Comparison of ENCODE assay signal across 1 cellular context in the genomic region with DNA sequence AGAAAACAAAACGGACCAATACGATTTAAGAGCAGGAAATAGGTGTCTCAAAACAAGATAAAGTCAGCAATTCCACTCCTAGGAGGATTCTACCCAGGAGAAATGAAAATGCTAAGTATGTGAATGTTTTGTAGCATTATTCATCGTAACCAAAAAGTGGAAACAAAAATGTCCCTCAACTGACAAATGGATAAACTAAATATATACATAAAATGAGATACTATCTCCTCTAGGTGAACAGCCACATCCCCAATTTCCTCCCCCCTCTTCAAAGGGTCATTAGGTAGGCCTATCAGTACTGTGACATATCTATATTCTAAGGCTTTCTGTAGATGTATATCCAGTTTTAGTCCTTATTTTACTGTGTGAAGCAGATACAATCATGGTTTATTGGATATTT.
TF ChIP-seq lines count a peak whose summit lies in the region.

No MANE protein-coding gene starts in this region.

TF ChIP-seq in IMR-90, 13 proteins besides CTCF, POLR2A, EP300 and RAD21 (continued from another document):
- TF ChIP-seq, protein P1, sequence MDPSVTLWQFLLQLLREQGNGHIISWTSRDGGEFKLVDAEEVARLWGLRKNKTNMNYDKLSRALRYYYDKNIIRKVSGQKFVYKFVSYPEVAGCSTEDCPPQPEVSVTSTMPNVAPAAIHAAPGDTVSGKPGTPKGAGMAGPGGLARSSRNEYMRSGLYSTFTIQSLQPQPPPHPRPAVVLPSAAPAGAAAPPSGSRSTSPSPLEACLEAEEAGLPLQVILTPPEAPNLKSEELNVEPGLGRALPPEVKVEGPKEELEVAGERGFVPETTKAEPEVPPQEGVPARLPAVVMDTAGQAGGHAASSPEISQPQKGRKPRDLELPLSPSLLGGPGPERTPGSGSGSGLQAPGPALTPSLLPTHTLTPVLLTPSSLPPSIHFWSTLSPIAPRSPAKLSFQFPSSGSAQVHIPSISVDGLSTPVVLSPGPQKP (IDR thresholded peaks at IDR 0.05; ENCODE audit: borderline replicate concordance, low read depth, low read length), result no peak
- TF ChIP-seq MXI1 (IDR thresholded peaks at IDR 0.05; ENCODE audit: borderline replicate concordance, low read depth, low read length) (no peak), MAFK (IDR thresholded peaks at IDR 0.05; ENCODE audit: low read depth, low read length) (no peak), SMC3 (IDR thresholded peaks at IDR 0.05; ENCODE audit: low read depth, low read length) (no peak), FOS (IDR thresholded peaks at IDR 0.05; ENCODE audit: low read depth, low read length) (no peak), MAZ (IDR thresholded peaks at IDR 0.05; ENCODE audit: borderline replicate concordance, low read depth, low read length) (no peak)
